In genomic region chr11:73876424-73877300, GRCh38 we compare ENCODE assay signal across 8 cellular contexts. TPM values are rescaled to one million over a fixed set of nuclear protein-coding genes. Genes with fewer than 3 reads are reported as not detected.
DNase-seq lines count a peak whose midpoint lies in the region; ATAC-seq and TF ChIP-seq lines count a peak whose summit lies in the region.

Gene COA4, minus strand, starts transcription at chr11:73876846. Its CDS starts 3,468 bp downstream, at chr11:73873378.
Gene PAAF1, plus strand, starts transcription at chr11:73876999. Its CDS starts 23 bp downstream, at chr11:73877022.

- intact Hi-C loops in colonic mucosa (cut with DNase I): no loop called here

- no peak for TF ChIP-seq CTCF in BE2C (IDR thresholded peaks at IDR 0.05; ENCODE audit: low read depth, low read length)
- no peak for TF ChIP-seq CTCF in colonic mucosa (IDR thresholded peaks at IDR 0.05)

- DNase-seq in BE2C (peak; percentile 97), GM19240 (ENCODE audit: insufficient read length, low spot score) (peak; percentile 95), NCI-H526 (lab: John Stamatoyannopoulos, UW) (peak; percentile 99 to 100), colonic mucosa (peak; percentile 97)
- peak; percentile 96 for DNase-seq in activated CD4-positive, alpha-beta T cell treated with anti-CD3 and anti-CD28 coated beads for 48 hours
- peak; percentile 85 to 92 for DNase-seq in stimulated activated CD4-positive, alpha-beta T cell treated with anti-CD3 and anti-CD28 coated beads, Interleukin-1b, Interleukin-23, amount 100 ng/mL, for 4 hours (ENCODE audit: low read depth in 2 of 2)

- H3K4me1 ChIP-seq in BE2C: no peaks in the 10 kb centered on the region
- H3K4me1 ChIP-seq in colonic mucosa: peaks cover 9% of the 10 kb centered on the region

- H3K4me3 ChIP-seq in BE2C (ENCODE audit: low read depth, low read length): peak within 1 kb of the TSS; percentile 87
- peak within 1 kb of the TSS; percentile 82 for H3K4me3 ChIP-seq in colonic mucosa

- no peaks in the 10 kb centered on the region for H3K9me3 ChIP-seq in BE2C
- H3K9me3 ChIP-seq in colonic mucosa: no peaks in the 10 kb centered on the region

- H3K9ac ChIP-seq in colonic mucosa (ENCODE audit: low read depth in 2 of 2, low read length in 2 of 2): peak within 1 kb of the TSS; percentile 68 to 83

- ATAC-seq in HG03460 (IDR thresholded peaks at IDR 0.05; ENCODE audit: unreplicated experiment): peak; percentile 95

- H3K27ac ChIP-seq in colonic mucosa: peak within 1 kb of the TSS; percentile 96
- peak within 1 kb of the TSS; percentile 80 for H3K27ac ChIP-seq in layer of hippocampus (ENCODE audit: low read depth, low read length)

- peaks cover 38% of the 10 kb centered on the region for H3K36me3 ChIP-seq in BE2C
- no peaks in the 10 kb centered on the region for H3K36me3 ChIP-seq in colonic mucosa

- no peaks in the 10 kb centered on the region for H3K27me3 ChIP-seq in BE2C
- no peaks in the 10 kb centered on the region for H3K27me3 ChIP-seq in colonic mucosa
- H3K27me3 ChIP-seq in layer of hippocampus (ENCODE audit: control insufficient read depth, insufficient read depth, low read length): no peaks in the 10 kb centered on the region

RNA-seq across cellular contexts. Expression of gene COA4, which starts in this region (rescaled TPM):
- 441 TPM for polyA plus RNA-seq in BE2C (2012; ENCODE audit: insufficient read depth, insufficient read length, low read depth)
- 100 to 1,000 TPM in 1 of 2 donors, 10 to 100 TPM in 1; 60.8 to 111 TPM for total RNA-seq in colonic mucosa

RNA-seq across cellular contexts. Expression of gene PAAF1, which starts in this region (rescaled TPM):
- 9.9 TPM for polyA plus RNA-seq in BE2C (2012; ENCODE audit: insufficient read depth, insufficient read length, low read depth)
- 10 to 100 TPM; 13.2 to 17.8 TPM for total RNA-seq in colonic mucosa

Comparison
In these comparisons a context has a peak if more than half of its experiments do, and no peak if none do; other contexts are left out.
1. Peak in every context shown above with its lines: DNase-seq, ATAC-seq, H3K4me3 ChIP-seq and H3K27ac ChIP-seq.